In genomic region chr1:196680107-196680506, GRCh38 we compare ENCODE assay signal across 1 cellular context.
TF ChIP-seq lines count a peak whose summit lies in the region.

No MANE protein-coding gene starts in this region.

TF ChIP-seq in IMR-90, 13 proteins besides CTCF, POLR2A, EP300 and RAD21 (continued from another document):
- TF ChIP-seq RCOR1 (IDR thresholded peaks at IDR 0.05; ENCODE audit: insufficient replicate concordance, low read length): no peak
- TF ChIP-seq RFX5 (IDR thresholded peaks at IDR 0.05; ENCODE audit: low read depth, low read length): no peak
- TF ChIP-seq CHD1 (IDR thresholded peaks at IDR 0.05; ENCODE audit: low read depth, low read length): no peak
- no peak for TF ChIP-seq SMC3 (IDR thresholded peaks at IDR 0.05; ENCODE audit: low read depth, low read length)
- TF ChIP-seq FOS (IDR thresholded peaks at IDR 0.05; ENCODE audit: low read depth, low read length): no peak
- TF ChIP-seq USF2 (IDR thresholded peaks at IDR 0.05; ENCODE audit: low read depth, low read length): no peak
- no peak for TF ChIP-seq NFE2L2 (IDR thresholded peaks at IDR 0.05; ENCODE audit: low read depth, low read length)
- no peak for TF ChIP-seq MAZ (IDR thresholded peaks at IDR 0.05; ENCODE audit: borderline replicate concordance, low read depth, low read length)
